In the genomic region with DNA sequence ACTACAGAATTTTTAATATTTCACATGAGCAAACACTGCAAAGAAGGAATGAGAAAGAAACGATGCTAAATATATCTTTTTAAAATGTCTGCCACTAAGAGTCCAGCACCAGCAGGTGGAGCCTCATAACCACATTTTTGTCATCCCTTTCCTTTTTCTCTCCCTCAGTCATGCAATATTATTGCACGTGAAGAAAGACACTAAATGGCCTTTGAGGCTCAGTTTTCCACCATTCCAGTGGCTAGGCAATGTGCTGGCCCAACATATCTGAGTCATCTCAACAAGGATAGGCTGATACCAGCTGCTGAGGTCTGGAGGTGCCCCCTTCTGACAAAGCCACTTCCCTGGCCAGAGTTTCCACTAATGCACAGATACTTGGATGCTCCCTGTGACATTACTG, we compare ENCODE assay signal across 8 cellular contexts. TPM values are rescaled to one million over a fixed set of nuclear protein-coding genes. Genes with fewer than 3 reads are reported as not detected.
DNase-seq lines count a peak whose midpoint lies in the region; ATAC-seq and TF ChIP-seq lines count a peak whose summit lies in the region.

No MANE protein-coding gene starts in this region.

- no peaks in the 10 kb centered on the region for H3F3A ChIP-seq in neural progenitor cell (ENCODE audit: low read depth)

- peak; percentile 59 for TF ChIP-seq CTCF in GM13976 (IDR thresholded peaks at IDR 0.05; ENCODE audit: borderline replicate concordance, control extremely low read depth, extremely low read depth, insufficient read depth, missing control alignments)
- peak; percentile 19 to 64 (median 50) for TF ChIP-seq CTCF in esophagus squamous epithelium (IDR thresholded peaks at IDR 0.05)
- TF ChIP-seq CTCF in neural progenitor cell (IDR thresholded peaks at IDR 0.05) = peak; percentile 71

- H3K36me3 ChIP-seq in esophagus squamous epithelium (peaks cover 0 to 12% (median 0%) of the 10 kb centered on the region in 3 donors), neural progenitor cell (no peaks in the 10 kb centered on the region)

- peaks cover 30% of the 10 kb centered on the region for H3K79me2 ChIP-seq in neural progenitor cell (ENCODE audit: low read depth)

- no peak for TF ChIP-seq POLR2A in esophagus squamous epithelium (IDR thresholded peaks at IDR 0.05)

- no peaks in the 10 kb centered on the region for H4K20me1 ChIP-seq in neural progenitor cell (ENCODE audit: low read depth)

- intact Hi-C loops in esophagus squamous epithelium (cut with DNase I) = loop anchor here (10.0 kb wide), 1 partner anchor 121 kb away; no protein-coding TSS in a partner anchor

- H3K4me1 ChIP-seq in esophagus squamous epithelium (peaks cover 19 to 48% (median 25%) of the 10 kb centered on the region in 3 donors), neural progenitor cell (no peaks in the 10 kb centered on the region)

- H3K36me3 Mint-ChIP-seq in activated CD4-positive, alpha-beta T cell treated with anti-CD3 and anti-CD28 coated beads, Interleukin-2, amount 10 ng/mL, durations not matched to agents 7 days and 5 days (ENCODE audit: low read depth) = peaks cover 7% of the 10 kb centered on the region
- H3K36me3 Mint-ChIP-seq in neural progenitor cell = no peaks in the 10 kb centered on the region

- no peak overlapping the region for H3K4me3 ChIP-seq in esophagus squamous epithelium
- H3K4me3 ChIP-seq in neural progenitor cell = no peak overlapping the region

- H3K9me3 ChIP-seq in esophagus squamous epithelium = no peaks in the 10 kb centered on the region
- no peaks in the 10 kb centered on the region for H3K9me3 ChIP-seq in neural progenitor cell (ENCODE audit: low read depth)

- H3K27ac ChIP-seq in esophagus squamous epithelium (peak overlapping the region; percentile 36 to 76 (median 54)), neural progenitor cell (no peak overlapping the region)

- WGBS in esophagus squamous epithelium, 2 donors = 0 to 2% methylated on average over 2 of the region's 2 CpGs

- H3K27me3 ChIP-seq in esophagus squamous epithelium = no peaks in the 10 kb centered on the region
- H3K27me3 ChIP-seq in neural progenitor cell = no peaks in the 10 kb centered on the region

- H3K4me3 Mint-ChIP-seq in activated CD4-positive, alpha-beta T cell treated with anti-CD3 and anti-CD28 coated beads, Interleukin-2, amount 10 ng/mL, durations not matched to agents 7 days and 5 days = peak overlapping the region; percentile 24
- no peak overlapping the region for H3K4me3 Mint-ChIP-seq in neural progenitor cell

- in situ Hi-C loops in GM13976 (cut with MboI; ENCODE audit: low sequenced_read_pairs, unreplicated experiment) = no loop called here

- DNase-seq in Ammon's horn (ENCODE audit: low spot score) (peak; percentile 62), GM13976 (ENCODE audit: low spot score) (peak; percentile 36), NCI-H446 treated with DMSO at 0.1 percent for 48 hours (lab: John Stamatoyannopoulos, UW) (peak; percentile 55), esophagus squamous epithelium (lab: John Stamatoyannopoulos, UW) (no peak), neural progenitor cell (ENCODE audit: low spot score) (peak; percentile 40), globus pallidus (ENCODE audit: low spot score) (no peak)
- DNase-seq in activated CD4-positive, alpha-beta T cell treated with anti-CD3 and anti-CD28 coated beads, Interleukin-2, amount 10 ng/mL, durations not matched to agents 7 days and 5 days = peak; percentile 59

- peak overlapping the region; percentile 65 for H3K27ac Mint-ChIP-seq in activated CD4-positive, alpha-beta T cell treated with anti-CD3 and anti-CD28 coated beads, Interleukin-2, amount 10 ng/mL, durations not matched to agents 7 days and 5 days
- no peak overlapping the region for H3K27ac Mint-ChIP-seq in neural progenitor cell

- no peak overlapping the region for H2AFZ ChIP-seq in neural progenitor cell (replicated peaks)

- POLR2A ChIA-PET in activated CD4-positive, alpha-beta T cell treated with anti-CD3 and anti-CD28 coated beads, Interleukin-2, amount 10 ng/mL, durations not matched to agents 7 days and 5 days (lab: Charles Lee) = no interaction called here

- peak; percentile 24 for ATAC-seq in HG03060 (IDR thresholded peaks at IDR 0.05; ENCODE audit: low read depth, unreplicated experiment)

- H3K9me3 Mint-ChIP-seq in activated CD4-positive, alpha-beta T cell treated with anti-CD3 and anti-CD28 coated beads, Interleukin-2, amount 10 ng/mL, durations not matched to agents 7 days and 5 days = no peaks in the 10 kb centered on the region
- H3K9me3 Mint-ChIP-seq in neural progenitor cell = no peaks in the 10 kb centered on the region

- no peak overlapping the region for H3K9ac ChIP-seq in neural progenitor cell

- peak overlapping the region; percentile 93 for H3K4me2 ChIP-seq in neural progenitor cell

- no peaks in the 10 kb centered on the region for H3K27me3 Mint-ChIP-seq in activated CD4-positive, alpha-beta T cell treated with anti-CD3 and anti-CD28 coated beads, Interleukin-2, amount 10 ng/mL, durations not matched to agents 7 days and 5 days
- H3K27me3 Mint-ChIP-seq in neural progenitor cell (ENCODE audit: insufficient read depth, low read depth) = no peaks in the 10 kb centered on the region

- H3K4me1 Mint-ChIP-seq in activated CD4-positive, alpha-beta T cell treated with anti-CD3 and anti-CD28 coated beads, Interleukin-2, amount 10 ng/mL, durations not matched to agents 7 days and 5 days = peaks cover 55% of the 10 kb centered on the region
- H3K4me1 Mint-ChIP-seq in neural progenitor cell = peaks cover 19% of the 10 kb centered on the region

- CTCF ChIA-PET in activated CD4-positive, alpha-beta T cell treated with anti-CD3 and anti-CD28 coated beads, Interleukin-2, amount 10 ng/mL, durations not matched to agents 7 days and 5 days (lab: Charles Lee) = interaction anchor here (0.6 to 2.2 kb wide), 8 partner anchors 8 to 1088 kb away, joined by 3 to 9 read pairs (median 6); no protein-coding TSS in a partner anchor

RNA-seq across cellular contexts. Expression of gene ALKBH8, which starts 1.8 kb away (rescaled TPM):
- 1 to 10 TPM; 8.3 to 8.9 TPM for total RNA-seq in activated CD4-positive, alpha-beta T cell treated with anti-CD3 and anti-CD28 coated beads, Interleukin-2, amount 10 ng/mL, durations not matched to agents 7 days and 5 days
- total RNA-seq in esophagus squamous epithelium = 1 to 10 TPM; 2.3 to 9.3 (median 6.9) TPM
- 7.0 and 11.8 TPM in 2 replicates for total RNA-seq in neural progenitor cell (ENCODE audit: low replicate concordance)

RNA-seq across cellular contexts. Expression of gene ELMOD1, which starts 27.2 kb away (rescaled TPM):
- total RNA-seq in activated CD4-positive, alpha-beta T cell treated with anti-CD3 and anti-CD28 coated beads, Interleukin-2, amount 10 ng/mL, durations not matched to agents 7 days and 5 days = not detected
- total RNA-seq in esophagus squamous epithelium = not detected
- total RNA-seq in neural progenitor cell (ENCODE audit: low replicate concordance) = 0.19 TPM in 1 of 2 replicates, not detected in the other

Comparison
In these comparisons a context has a peak if more than half of its experiments do, and no peak if none do; other contexts are left out.
1. DNase-seq: peak in Ammon's horn (single experiment), GM13976 (single experiment), NCI-H446 treated with DMSO at 0.1 percent for 48 hours (single experiment), activated CD4-positive, alpha-beta T cell treated with anti-CD3 and anti-CD28 coated beads, Interleukin-2, amount 10 ng/mL, durations not matched to agents 7 days and 5 days (single experiment) and neural progenitor cell (single experiment); none in esophagus squamous epithelium (single experiment) and globus pallidus (single experiment).
2. Peak in every context shown above with its lines, with median percentiles within 50 percentile points of each other: CTCF ChIP-seq.